30 cellular contexts compared by ENCODE assay signal in the genomic region with DNA sequence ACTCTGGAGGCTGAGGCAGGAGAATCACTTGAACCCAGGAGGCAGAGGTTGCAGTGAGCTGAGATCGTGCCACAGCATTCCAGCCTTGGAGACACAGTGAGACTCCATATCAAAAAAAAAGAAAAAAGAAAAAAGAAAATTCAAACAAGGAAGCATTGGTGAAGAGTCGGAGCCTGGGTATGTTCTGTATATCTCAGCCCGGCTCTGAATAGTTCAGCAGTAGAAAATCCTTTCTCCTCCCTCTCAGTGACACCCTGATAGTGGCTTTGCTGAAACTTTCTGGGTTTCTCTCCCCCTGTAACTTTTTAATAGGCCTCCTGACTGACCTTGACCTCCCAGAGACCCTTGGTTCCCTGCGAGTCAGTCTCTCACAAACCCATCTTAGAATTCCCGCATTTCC.
"Had no signal": no experiment of that assay in that cellular context is flagged by ENCODE, and none has a peak within 500 bp of the region (broad histone marks: within the 10 kb centered on the region; RNA-seq: fewer than 3 reads in every experiment).

No MANE protein-coding gene starts in this region.

- H3K36me3 ChIP-seq: colonic mucosa, gastrocnemius medialis, left lung, ovary, right lobe of liver, stomach, tibial artery, upper lobe of left lung, uterus had no signal

- H3K4me3 Mint-ChIP-seq: dendritic cell treated with granulocyte-macrophage colony-stimulating factor and Interleukin-4, amounts not matched to agents 40 ng/mL and 50 ng/mL, for 4 days; endodermal cell; mesothelial cell of epicardium; naive B cell; natural killer cell treated with Interleukin-12 subunit alpha and Interleukin-12 subunit beta and Interleukin-15 and Interleukin-18, amount 100 ng/mL, for 72 hours; stimulated activated effector memory CD8-positive, alpha-beta T cell treated with anti-CD3 and anti-CD28 coated beads, Interleukin-12 subunit alpha, Interleukin-12 subunit beta, amount 100 ng/mL, for 72 hours had no signal

- H3K4me1 ChIP-seq: colonic mucosa, left lung, psoas muscle, stomach, testis, tibial artery, uterus had no signal

- H3K4me1 Mint-ChIP-seq: naive B cell; stimulated activated effector memory CD8-positive, alpha-beta T cell treated with anti-CD3 and anti-CD28 coated beads, Interleukin-12 subunit alpha, Interleukin-12 subunit beta, amount 100 ng/mL, for 72 hours had no signal

- H3K9me3 Mint-ChIP-seq: endodermal cell; mesothelial cell of epicardium; natural killer cell treated with Interleukin-12 subunit alpha and Interleukin-12 subunit beta and Interleukin-15 and Interleukin-18, amount 100 ng/mL, for 72 hours had no signal

- H3K9me3 ChIP-seq: colonic mucosa, gastrocnemius medialis, left lung, mucosa of descending colon, ovary, psoas muscle, right lobe of liver, stomach, testis, tibial artery, upper lobe of left lung, uterus had no signal

- H3K27ac Mint-ChIP-seq: dendritic cell treated with granulocyte-macrophage colony-stimulating factor and Interleukin-4, amounts not matched to agents 40 ng/mL and 50 ng/mL, for 4 days; endodermal cell; mesothelial cell of epicardium; naive B cell; natural killer cell treated with Interleukin-12 subunit alpha and Interleukin-12 subunit beta and Interleukin-15 and Interleukin-18, amount 100 ng/mL, for 72 hours; stimulated activated effector memory CD8-positive, alpha-beta T cell treated with anti-CD3 and anti-CD28 coated beads, Interleukin-12 subunit alpha, Interleukin-12 subunit beta, amount 100 ng/mL, for 72 hours had no signal

- H3K4me3 ChIP-seq: colonic mucosa, gastrocnemius medialis, left lung, mucosa of descending colon, ovary, psoas muscle, stomach, testis, tibial artery, upper lobe of left lung, uterus had no signal

- H3K36me3 Mint-ChIP-seq: mesothelial cell of epicardium; naive B cell; stimulated activated effector memory CD8-positive, alpha-beta T cell treated with anti-CD3 and anti-CD28 coated beads, Interleukin-12 subunit alpha, Interleukin-12 subunit beta, amount 100 ng/mL, for 72 hours had no signal

- H3K27me3 Mint-ChIP-seq: naive B cell had no signal

- H3K27me3 ChIP-seq: colonic mucosa, gastrocnemius medialis, left lung, ovary, right lobe of liver, stomach, testis, tibial artery, upper lobe of left lung, uterus had no signal

- ATAC-seq: gastrocnemius medialis; left lung; natural killer cell treated with Interleukin-12 subunit alpha and Interleukin-12 subunit beta and Interleukin-15 and Interleukin-18, amount 100 ng/mL, for 72 hours; stimulated activated effector memory CD8-positive, alpha-beta T cell treated with anti-CD3 and anti-CD28 coated beads, Interleukin-12 subunit alpha, Interleukin-12 subunit beta, amount 100 ng/mL, for 72 hours had no signal

- H3K27ac ChIP-seq: colonic mucosa, epithelial cell of prostate, gastrocnemius medialis, left lung, ovary, psoas muscle, stomach, testis, tibial artery, uterus had no signal

- DNase-seq: effector CD8-positive, alpha-beta T cell; endodermal cell; gastrocnemius medialis; head of caudate nucleus; kidney; left lung; mesenchymal stem cell; naive B cell; occipital lobe; posterior cingulate gyrus; psoas muscle; stimulated activated CD4-positive, alpha-beta T cell treated with anti-CD3 and anti-CD28 coated beads, Interleukin-15, amount 100 ng/mL, for 24 hours; stimulated activated CD4-positive, alpha-beta T cell treated with anti-CD3 and anti-CD28 coated beads, Interleukin-4, amount 100 ng/mL, for 1 hour; stimulated activated naive CD4-positive, alpha-beta T cell treated with Interleukin-2 at 50 U/mL for 16 hours; stomach; substantia nigra; testis; tibial artery; upper lobe of left lung; uterus had no signal

- FAIRE-seq: kidney, small intestine had no signal
